28 cellular contexts compared by ENCODE assay signal in genomic region chr22:29926057-29926456, GRCh38.
"Had no signal": no experiment of that assay in that cellular context is flagged by ENCODE, and none has a peak within 500 bp of the region (broad histone marks: within the 10 kb centered on the region; RNA-seq: fewer than 3 reads in every experiment).

No MANE protein-coding gene starts in this region.

- H3K9me3 ChIP-seq: esophagus squamous epithelium, gastrocnemius medialis, lower lobe of right lung, mucosa of descending colon had no signal

- FAIRE-seq: colon, endometrium, islet of Langerhans, keratinocyte had no signal

- H3K36me3 ChIP-seq: esophagus squamous epithelium, gastrocnemius medialis, heart right ventricle, left lung, lower lobe of right lung had no signal

- H3K4me1 ChIP-seq: left lung had no signal

- H3K27me3 ChIP-seq: dorsolateral prefrontal cortex, esophagus squamous epithelium, gastrocnemius medialis, heart right ventricle, left lung had no signal

- DNase-seq: dermis blood vessel endothelial cell; dorsolateral prefrontal cortex; effector CD8-positive, alpha-beta T cell; effector memory CD8-positive, alpha-beta T cell; endodermal cell; erythroblast; esophagus squamous epithelium; foreskin fibroblast; foreskin melanocyte; gastrocnemius medialis; glutamatergic neuron; head of caudate nucleus; heart right ventricle; hippocampal formation; left cardiac atrium; left lung; left ventricle myocardium superior; lower lobe of right lung; mesenchymal stem cell; mucosa of descending colon; naive B cell had no signal

- H3K27ac ChIP-seq: coronary artery, dorsolateral prefrontal cortex, epithelial cell of prostate, esophagus squamous epithelium, gastrocnemius medialis, heart right ventricle, left lung, lower lobe of right lung had no signal

- ATAC-seq: effector memory CD8-positive, alpha-beta T cell; esophagus mucosa; gastrocnemius medialis; heart right ventricle; left cardiac atrium; left lung; left ventricle myocardium superior; lower lobe of right lung had no signal

- H3K4me3 ChIP-seq: coronary artery, dorsolateral prefrontal cortex, esophagus squamous epithelium, gastrocnemius medialis, heart right ventricle, left lung, lower lobe of right lung, mucosa of descending colon had no signal
